ENCODE assay signal across 25 cellular contexts in genomic region chr16:12409700-12410099, GRCh38.
DNase-seq lines count a peak whose midpoint lies in the region; ATAC-seq, FAIRE-seq and TF ChIP-seq lines count a peak whose summit lies in the region.
"Had no signal": no experiment of that assay in that cellular context is flagged by ENCODE, and none has a peak within 500 bp of the region (broad histone marks: within the 10 kb centered on the region; RNA-seq: fewer than 3 reads in every experiment).

No MANE protein-coding gene starts in this region.

- TF ChIP-seq POLR2A in K562 (conservative IDR thresholded peaks at IDR 0.05), result no peak

- TF ChIP-seq CTCF in K562 (IDR thresholded peaks at IDR 0.05 in 2 of 3, conservative IDR thresholded peaks at IDR 0.05 in 1 of 3; ENCODE audit: insufficient read depth in 2 of 3, low read depth in 1 of 3, low read length in 3 of 3) (no peak), mesothelial cell of epicardium (IDR thresholded peaks at IDR 0.05; ENCODE audit: unreplicated experiment) (no peak)

- no peak overlapping the region for H2AFZ ChIP-seq in K562 (ENCODE audit: low read depth, low read length)

- no peak for TF ChIP-seq EP300 in K562 (IDR thresholded peaks at IDR 0.05; ENCODE audit: low read length)

- H3K79me2 ChIP-seq in K562 (ENCODE audit: control insufficient read depth, insufficient read depth, low read length), result no peaks in the 10 kb centered on the region

- H3K4me3 Mint-ChIP-seq in activated naive CD4-positive, alpha-beta T cell treated with anti-CD3 and anti-CD28 coated beads, Interleukin-2, amount 10 ng/mL, durations not matched to agents 7 days and 5 days, result no peak overlapping the region
- no peak overlapping the region for H3K4me3 Mint-ChIP-seq in mesothelial cell of epicardium
- H3K4me3 Mint-ChIP-seq: CD14-positive monocyte; CD4-positive, alpha-beta memory T cell; CD4-positive, CD25-positive, alpha-beta regulatory T cell; CD8-positive, alpha-beta memory T cell had no signal

- DNase-seq in K562 (ENCODE audit: extremely low read depth in 1 of 4, low spot score in 3 of 4), result no peak
- DNase-seq in activated naive CD4-positive, alpha-beta T cell treated with anti-CD3 and anti-CD28 coated beads, Interleukin-2, amount 10 ng/mL, durations not matched to agents 7 days and 5 days, result no peak
- DNase-seq in mesothelial cell of epicardium (ENCODE audit: low spot score in 2 of 2, unreplicated experiment in 2 of 2), result no peak
- DNase-seq: 8988T; ACHN; BE2C; C1 segment of cervical spinal cord; CD4-positive, alpha-beta memory T cell; CD4-positive, CD25-positive, alpha-beta regulatory T cell; CD8-positive, alpha-beta memory T cell; COR-L47; DMS 273 treated with DMSO at 0.1 percent for 48 hours; DMS153; DMS53; DMS79; DND-41; EL; GDM1 had no signal

- WGBS in K562 (ENCODE audit: insufficient coverage, low coverage, missing lambda C conversion rate), result 59% methylated on average over 9 of the region's 9 CpGs

- no peak overlapping the region for H3K27ac Mint-ChIP-seq in activated naive CD4-positive, alpha-beta T cell treated with anti-CD3 and anti-CD28 coated beads, Interleukin-2, amount 10 ng/mL, durations not matched to agents 7 days and 5 days
- H3K27ac Mint-ChIP-seq in mesothelial cell of epicardium, result no peak overlapping the region
- H3K27ac Mint-ChIP-seq: CD4-positive, alpha-beta memory T cell; CD4-positive, CD25-positive, alpha-beta regulatory T cell had no signal

- H3K4me2 ChIP-seq in BLaER1 treated with 17β-estradiol and CSF1 and Interleukin-3, amounts not matched to agents 10 nM and 100 nM, result peak overlapping the region in 9 of 11 experiments; percentile 15 to 78 (median 62); a peak in 14 of 22 replicates
- H3K4me2 ChIP-seq in K562 (ENCODE audit: insufficient read depth, low read length), result no peak overlapping the region

- peak overlapping the region in 4 of 11 experiments; percentile 16 to 43 (median 18); a peak in 3 of 22 replicates for H3K27ac ChIP-seq in BLaER1 treated with 17β-estradiol and CSF1 and Interleukin-3, amounts not matched to agents 10 nM and 100 nM
- no peak overlapping the region for H3K27ac ChIP-seq in K562 (ENCODE audit: extremely low read depth, low read depth, low read length)

- intact Hi-C loops in K562 (cut with micrococcal nuclease), result no loop called here

- CTCF ChIA-PET in K562 (lab: Yijun Ruan, JAX; ENCODE audit: low intra/inter-chr PET ratio), result no interaction called here
- CTCF ChIA-PET in activated naive CD4-positive, alpha-beta T cell treated with anti-CD3 and anti-CD28 coated beads, Interleukin-2, amount 10 ng/mL, durations not matched to agents 7 days and 5 days (lab: Charles Lee), result no interaction called here

- peaks cover 0 to 10% (median 0%) of the 10 kb centered on the region in 11 experiments; a peak in 1 of 22 replicates for H3K36me3 ChIP-seq in BLaER1 treated with 17β-estradiol and CSF1 and Interleukin-3, amounts not matched to agents 10 nM and 100 nM
- no peaks in the 10 kb centered on the region for H3K36me3 ChIP-seq in K562 (ENCODE audit: control insufficient read depth, insufficient read depth, low read length)
- H3K36me3 ChIP-seq: BE2C had no signal

- no TSS peak for BruUV-seq in K562 (replicated peaks; lab: Mats Ljungman, UMichigan)

- in situ Hi-C loops in K562 (cut with MboI), result no loop called here

- peaks cover 48 to 100% (median 98%) of the 10 kb centered on the region in 10 experiments for H3K4me1 ChIP-seq in BLaER1 treated with 17β-estradiol and CSF1 and Interleukin-3, amounts not matched to agents 10 nM and 100 nM
- no peaks in the 10 kb centered on the region for H3K4me1 ChIP-seq in K562 (replicated peaks in 1 of 2; ENCODE audit: control insufficient read depth in 2 of 2, insufficient read depth in 2 of 2, low read length in 2 of 2)
- H3K4me1 ChIP-seq: BE2C had no signal

- no peaks in the 10 kb centered on the region for H3K36me3 Mint-ChIP-seq in activated naive CD4-positive, alpha-beta T cell treated with anti-CD3 and anti-CD28 coated beads, Interleukin-2, amount 10 ng/mL, durations not matched to agents 7 days and 5 days
- no peaks in the 10 kb centered on the region for H3K36me3 Mint-ChIP-seq in mesothelial cell of epicardium

- FAIRE-seq in K562 (lab: Jason Lieb, UNC), result no peak
- FAIRE-seq: A204.1, GM12878, GM12892, GM18507 had no signal

- no peak overlapping the region for H3K9ac ChIP-seq in BLaER1 treated with 17β-estradiol and CSF1 and Interleukin-3, amounts not matched to agents 10 nM and 100 nM
- no peak overlapping the region for H3K9ac ChIP-seq in K562 (ENCODE audit: insufficient read depth in 1 of 2, low read depth in 2 of 2, low read length in 2 of 2)

- H3K4me3 ChIP-seq in BLaER1 treated with 17β-estradiol and CSF1 and Interleukin-3, amounts not matched to agents 10 nM and 100 nM, result no peak overlapping the region
- no peak overlapping the region for H3K4me3 ChIP-seq in K562
- H3K4me3 ChIP-seq: GM12878 had no signal

- no peaks in the 10 kb centered on the region for H3K9me1 ChIP-seq in K562 (ENCODE audit: control insufficient read depth, insufficient read depth, low read length)

- H3K27me3 Mint-ChIP-seq in activated naive CD4-positive, alpha-beta T cell treated with anti-CD3 and anti-CD28 coated beads, Interleukin-2, amount 10 ng/mL, durations not matched to agents 7 days and 5 days, result no peaks in the 10 kb centered on the region
- H3K27me3 Mint-ChIP-seq in mesothelial cell of epicardium (ENCODE audit: low read depth), result no peaks in the 10 kb centered on the region
- H3K27me3 Mint-ChIP-seq: CD4-positive, alpha-beta memory T cell; CD4-positive, CD25-positive, alpha-beta regulatory T cell; CD8-positive, alpha-beta memory T cell had no signal

- peaks cover 0 to 83% (median 0%) of the 10 kb centered on the region in 11 experiments; a peak in 3 of 22 replicates for H4K20me1 ChIP-seq in BLaER1 treated with 17β-estradiol and CSF1 and Interleukin-3, amounts not matched to agents 10 nM and 100 nM
- no peaks in the 10 kb centered on the region for H4K20me1 ChIP-seq in K562 (replicated peaks; ENCODE audit: control insufficient read depth, insufficient read depth, low read length)

- no peaks in the 10 kb centered on the region for H3K27me3 ChIP-seq in BLaER1 treated with 17β-estradiol and CSF1 and Interleukin-3, amounts not matched to agents 10 nM and 100 nM
- peaks cover 0 to 4% of the 10 kb centered on the region in 2 experiments; a peak in 1 of 5 replicates for H3K27me3 ChIP-seq in K562 (ENCODE audit: control insufficient read depth in 2 of 2, insufficient read depth in 2 of 2, low read length in 2 of 2)
- H3K27me3 ChIP-seq: BE2C had no signal

- H3K9me3 ChIP-seq in BLaER1 treated with 17β-estradiol and CSF1 and Interleukin-3, amounts not matched to agents 10 nM and 100 nM (replicated peaks in 1 of 11), result no peaks in the 10 kb centered on the region
- H3K9me3 ChIP-seq in K562 (replicated peaks; ENCODE audit: control insufficient read depth, insufficient read depth, low read depth, low read length), result no peaks in the 10 kb centered on the region
- H3K9me3 ChIP-seq: BE2C had no signal

- no peaks in the 10 kb centered on the region for H3K9me3 Mint-ChIP-seq in activated naive CD4-positive, alpha-beta T cell treated with anti-CD3 and anti-CD28 coated beads, Interleukin-2, amount 10 ng/mL, durations not matched to agents 7 days and 5 days
- H3K9me3 Mint-ChIP-seq in mesothelial cell of epicardium, result no peaks in the 10 kb centered on the region
- H3K9me3 Mint-ChIP-seq: CD4-positive, alpha-beta memory T cell; CD4-positive, CD25-positive, alpha-beta regulatory T cell; CD8-positive, alpha-beta memory T cell had no signal

- TF ChIP-seq RAD21 in K562 (CRISPR knock-in tag; conservative IDR thresholded peaks at IDR 0.05 in 1 of 2, IDR thresholded peaks at IDR 0.05 in 1 of 2), result no peak

- ATAC-seq in K562, result no peak
- no peak for ATAC-seq in HG03354 (IDR thresholded peaks at IDR 0.05; ENCODE audit: poor library complexity, severe bottlenecking, unreplicated experiment)
- ATAC-seq: GM12878 had no signal

- H3K4me1 Mint-ChIP-seq in activated naive CD4-positive, alpha-beta T cell treated with anti-CD3 and anti-CD28 coated beads, Interleukin-2, amount 10 ng/mL, durations not matched to agents 7 days and 5 days, result no peaks in the 10 kb centered on the region
- no peaks in the 10 kb centered on the region for H3K4me1 Mint-ChIP-seq in mesothelial cell of epicardium

- POLR2A ChIA-PET in K562 (lab: Yijun Ruan, JAX), result no interaction called here

TF ChIP-seq in K562, 482 proteins besides CTCF, POLR2A, EP300 and RAD21:
- TF ChIP-seq STAG1 (CRISPR knock-in tag; IDR thresholded peaks at IDR 0.05; ENCODE audit: borderline replicate concordance), result no peak
- peak; percentile 53 for TF ChIP-seq CEBPB (tag; IDR thresholded peaks at IDR 0.05)
